1 cellular context compared by ENCODE assay signal in the genomic region with DNA sequence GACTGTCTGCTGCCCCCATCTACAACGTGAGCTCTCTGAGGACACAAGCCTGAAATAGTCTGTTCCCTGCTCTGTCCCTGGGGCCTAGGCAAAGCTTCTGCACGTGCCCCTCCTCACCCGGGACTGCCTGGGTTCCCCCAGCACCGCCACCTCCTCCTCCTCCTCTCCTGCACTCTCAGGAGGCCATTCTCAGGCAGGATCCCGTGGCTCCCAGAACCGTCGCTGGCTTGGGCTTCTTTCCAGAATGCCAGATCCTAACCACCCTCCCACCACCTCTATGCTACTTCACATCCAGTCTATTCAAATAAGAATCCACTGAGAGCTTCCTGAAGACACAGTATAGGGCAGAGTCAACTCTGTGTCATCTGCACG.
TF ChIP-seq lines count a peak whose summit lies in the region.

No MANE protein-coding gene starts in this region.

TF ChIP-seq in WTC11, 78 proteins besides CTCF, POLR2A, EP300 and RAD21 (continued from another document):
- TF ChIP-seq KAT7 (CRISPR knock-in tag; IDR thresholded peaks at IDR 0.05; ENCODE audit: borderline replicate concordance) (no peak), FOXJ3 (CRISPR knock-in tag; IDR thresholded peaks at IDR 0.05; ENCODE audit: borderline replicate concordance) (no peak)
- TF ChIP-seq, protein P1, sequence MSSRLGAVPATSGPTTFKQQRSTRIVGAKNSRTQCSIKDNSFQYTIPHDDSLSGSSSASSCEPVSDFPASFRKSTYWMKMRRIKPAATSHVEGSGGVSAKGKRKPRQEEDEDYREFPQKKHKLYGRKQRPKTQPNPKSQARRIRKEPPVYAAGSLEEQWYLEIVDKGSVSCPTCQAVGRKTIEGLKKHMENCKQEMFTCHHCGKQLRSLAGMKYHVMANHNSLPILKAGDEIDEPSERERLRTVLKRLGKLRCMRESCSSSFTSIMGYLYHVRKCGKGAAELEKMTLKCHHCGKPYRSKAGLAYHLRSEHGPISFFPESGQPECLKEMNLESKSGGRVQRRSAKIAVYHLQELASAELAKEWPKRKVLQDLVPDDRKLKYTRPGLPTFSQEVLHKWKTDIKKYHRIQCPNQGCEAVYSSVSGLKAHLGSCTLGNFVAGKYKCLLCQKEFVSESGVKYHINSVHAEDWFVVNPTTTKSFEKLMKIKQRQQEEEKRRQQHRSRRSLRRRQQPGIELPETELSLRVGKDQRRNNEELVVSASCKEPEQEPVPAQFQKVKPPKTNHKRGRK (CRISPR knock-in tag; IDR thresholded peaks at IDR 0.05; ENCODE audit: borderline replicate concordance), result no peak
